ENCODE assay signal across 1 cellular context in the genomic region with DNA sequence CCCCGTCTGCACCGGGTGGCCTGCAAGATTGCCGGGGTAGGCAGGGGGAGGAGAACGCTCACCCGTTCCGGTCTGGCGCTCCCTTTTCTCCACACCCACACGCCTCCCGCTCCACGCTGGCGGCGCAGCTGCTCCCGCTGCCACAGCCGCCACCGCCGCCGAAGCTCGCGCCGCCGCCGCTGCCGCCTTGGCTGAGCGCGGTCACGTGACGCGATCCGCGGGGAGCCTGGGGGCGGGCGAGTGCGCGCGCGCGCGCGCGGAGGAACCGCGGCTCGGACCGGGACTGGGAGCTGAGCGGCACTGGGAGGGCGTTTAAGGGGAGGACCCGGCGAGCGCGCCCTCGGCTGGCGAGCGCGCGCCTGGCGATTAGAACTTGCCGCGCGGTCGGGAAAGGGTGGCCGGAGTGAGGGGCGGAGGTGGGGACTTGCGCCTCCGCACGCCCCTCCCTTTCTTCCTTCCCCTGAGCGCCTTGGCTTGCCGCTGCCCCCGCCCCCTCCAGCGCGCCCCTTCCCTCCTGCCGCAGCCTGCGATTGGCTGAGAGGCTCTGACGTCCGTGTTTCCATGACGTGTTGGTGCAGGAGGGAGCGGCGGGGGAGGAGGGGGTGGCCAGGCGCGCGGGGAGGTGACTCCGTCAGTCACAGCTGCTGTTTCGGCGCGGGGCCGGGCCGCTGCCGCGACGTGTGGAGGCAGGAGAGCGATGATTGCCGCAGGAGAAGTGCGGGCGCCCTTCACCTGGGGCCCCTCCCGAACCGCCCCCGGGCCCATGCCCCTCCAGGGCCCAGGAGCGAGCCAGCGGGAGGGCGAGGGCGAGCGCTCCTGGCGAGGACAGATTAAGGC.
TF ChIP-seq lines count a peak whose summit lies in the region.

No MANE protein-coding gene starts in this region.

TF ChIP-seq in GM12878, 131 proteins besides CTCF, POLR2A, EP300 and RAD21 (continued from another document and continues in another):
- TF ChIP-seq PBX3 (IDR thresholded peaks at IDR 0.05; ENCODE audit: insufficient replicate concordance, low read depth, low read length): peak; percentile 59
- no peak for TF ChIP-seq SRF (IDR thresholded peaks at IDR 0.05; ENCODE audit: low read depth in 2 of 2, low read length in 2 of 2)
- peak; percentile 86 for TF ChIP-seq NBN (IDR thresholded peaks at IDR 0.05)
- peak; percentile 90 for TF ChIP-seq PRDM15 (CRISPR knock-in tag; IDR thresholded peaks at IDR 0.05)
- TF ChIP-seq CEBPB (IDR thresholded peaks at IDR 0.05; ENCODE audit: borderline replicate concordance in 1 of 2, low read depth in 2 of 2, low read length in 2 of 2): no peak
- TF ChIP-seq SMARCA5 (IDR thresholded peaks at IDR 0.05): 0 out of 2 replicates have a peak, but pooled peaks have one; percentile 42
- TF ChIP-seq, protein P1, sequence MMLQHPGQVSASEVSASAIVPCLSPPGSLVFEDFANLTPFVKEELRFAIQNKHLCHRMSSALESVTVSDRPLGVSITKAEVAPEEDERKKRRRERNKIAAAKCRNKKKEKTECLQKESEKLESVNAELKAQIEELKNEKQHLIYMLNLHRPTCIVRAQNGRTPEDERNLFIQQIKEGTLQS (IDR thresholded peaks at IDR 0.05; ENCODE audit: borderline replicate concordance, extremely low read depth, low read depth, low read length): peak; percentile 81; the same call in 1 of the 2 replicates
- peak; percentile 16 for TF ChIP-seq BCL3 (IDR thresholded peaks at IDR 0.05; ENCODE audit: borderline replicate concordance, insufficient read depth, low read depth, low read length, poor library complexity, severe bottlenecking)
- peak; percentile 66; the same call in 1 of the 2 replicates for TF ChIP-seq SMAD5 (IDR thresholded peaks at IDR 0.05; ENCODE audit: low read depth)
- TF ChIP-seq TCF12 (IDR thresholded peaks at IDR 0.05; ENCODE audit: low read depth, low read length): peak; percentile 88
- no peak for TF ChIP-seq HDAC2 (IDR thresholded peaks at IDR 0.05)
- peak; percentile 61 for TF ChIP-seq BACH1 (IDR thresholded peaks at IDR 0.05; ENCODE audit: borderline replicate concordance)
- TF ChIP-seq, protein P2, sequence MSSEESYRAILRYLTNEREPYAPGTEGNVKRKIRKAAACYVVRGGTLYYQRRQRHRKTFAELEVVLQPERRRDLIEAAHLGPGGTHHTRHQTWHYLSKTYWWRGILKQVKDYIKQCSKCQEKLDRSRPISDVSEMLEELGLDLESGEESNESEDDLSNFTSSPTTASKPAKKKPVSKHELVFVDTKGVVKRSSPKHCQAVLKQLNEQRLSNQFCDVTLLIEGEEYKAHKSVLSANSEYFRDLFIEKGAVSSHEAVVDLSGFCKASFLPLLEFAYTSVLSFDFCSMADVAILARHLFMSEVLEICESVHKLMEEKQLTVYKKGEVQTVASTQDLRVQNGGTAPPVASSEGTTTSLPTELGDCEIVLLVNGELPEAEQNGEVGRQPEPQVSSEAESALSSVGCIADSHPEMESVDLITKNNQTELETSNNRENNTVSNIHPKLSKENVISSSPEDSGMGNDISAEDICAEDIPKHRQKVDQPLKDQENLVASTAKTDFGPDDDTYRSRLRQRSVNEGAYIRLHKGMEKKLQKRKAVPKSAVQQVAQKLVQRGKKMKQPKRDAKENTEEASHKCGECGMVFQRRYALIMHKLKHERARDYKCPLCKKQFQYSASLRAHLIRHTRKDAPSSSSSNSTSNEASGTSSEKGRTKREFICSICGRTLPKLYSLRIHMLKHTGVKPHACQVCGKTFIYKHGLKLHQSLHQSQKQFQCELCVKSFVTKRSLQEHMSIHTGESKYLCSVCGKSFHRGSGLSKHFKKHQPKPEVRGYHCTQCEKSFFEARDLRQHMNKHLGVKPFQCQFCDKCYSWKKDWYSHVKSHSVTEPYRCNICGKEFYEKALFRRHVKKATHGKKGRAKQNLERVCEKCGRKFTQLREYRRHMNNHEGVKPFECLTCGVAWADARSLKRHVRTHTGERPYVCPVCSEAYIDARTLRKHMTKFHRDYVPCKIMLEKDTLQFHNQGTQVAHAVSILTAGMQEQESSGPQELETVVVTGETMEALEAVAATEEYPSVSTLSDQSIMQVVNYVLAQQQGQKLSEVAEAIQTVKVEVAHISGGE (CRISPR knock-in tag; IDR thresholded peaks at IDR 0.05): peak; percentile 74
- TF ChIP-seq CBFB (IDR thresholded peaks at IDR 0.05; ENCODE audit: low read depth): no peak; the same call in 1 of the 2 replicates
- TF ChIP-seq NR2C2 (IDR thresholded peaks at IDR 0.05; ENCODE audit: borderline replicate concordance, control insufficient read depth, insufficient read length, low read depth): no peak
- peak; percentile 46 for TF ChIP-seq SMAD1 (IDR thresholded peaks at IDR 0.05; ENCODE audit: low read depth, partially characterized antibody)
- TF ChIP-seq RAD51 (IDR thresholded peaks at IDR 0.05): peak; percentile 59
- peak; percentile 67 for TF ChIP-seq MYC (IDR thresholded peaks at IDR 0.05; ENCODE audit: insufficient read depth, insufficient read length, insufficient replicate concordance, low read length, severe bottlenecking)
- peak; percentile 94 for TF ChIP-seq PAX5 (IDR thresholded peaks at IDR 0.05; ENCODE audit: borderline replicate concordance, low read depth, low read length)
- peak; percentile 54; the same call in 2 of the 3 replicates for TF ChIP-seq POU2F2 (IDR thresholded peaks at IDR 0.05; ENCODE audit: borderline replicate concordance, low read depth, low read length)
- peak; percentile 53 for TF ChIP-seq SP1 (IDR thresholded peaks at IDR 0.05; ENCODE audit: low read depth, low read length)
- TF ChIP-seq GATAD2B (conservative IDR thresholded peaks at IDR 0.05; ENCODE audit: low read depth): peak; percentile 98
- TF ChIP-seq, protein P3, sequence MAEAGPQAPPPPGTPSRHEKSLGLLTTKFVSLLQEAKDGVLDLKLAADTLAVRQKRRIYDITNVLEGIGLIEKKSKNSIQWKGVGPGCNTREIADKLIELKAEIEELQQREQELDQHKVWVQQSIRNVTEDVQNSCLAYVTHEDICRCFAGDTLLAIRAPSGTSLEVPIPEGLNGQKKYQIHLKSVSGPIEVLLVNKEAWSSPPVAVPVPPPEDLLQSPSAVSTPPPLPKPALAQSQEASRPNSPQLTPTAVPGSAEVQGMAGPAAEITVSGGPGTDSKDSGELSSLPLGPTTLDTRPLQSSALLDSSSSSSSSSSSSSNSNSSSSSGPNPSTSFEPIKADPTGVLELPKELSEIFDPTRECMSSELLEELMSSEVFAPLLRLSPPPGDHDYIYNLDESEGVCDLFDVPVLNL (IDR thresholded peaks at IDR 0.05; ENCODE audit: low read depth, low read length): peak; percentile 52; the same call in 1 of the 2 replicates
- TF ChIP-seq POLR2AphosphoS2 (IDR thresholded peaks at IDR 0.05; ENCODE audit: low read depth, low read length): peak; percentile 89; the same call in 1 of the 2 replicates
- no peak for TF ChIP-seq TCF7 (IDR thresholded peaks at IDR 0.05; ENCODE audit: borderline replicate concordance)
- TF ChIP-seq GABPA (IDR thresholded peaks at IDR 0.05; ENCODE audit: low read depth): no peak
- peak; percentile 37; the same call in 1 of the 2 replicates for TF ChIP-seq NRF1 (conservative IDR thresholded peaks at IDR 0.05; ENCODE audit: low read depth, low read length)
- TF ChIP-seq ZNF207 (IDR thresholded peaks at IDR 0.05; ENCODE audit: borderline replicate concordance): 0 out of 2 replicates have a peak, but pooled peaks have one; percentile 60
- peak; percentile 98 for TF ChIP-seq HDGF (IDR thresholded peaks at IDR 0.05)
- no peak for TF ChIP-seq JUND (IDR thresholded peaks at IDR 0.05; ENCODE audit: low read depth, low read length)
- peak; percentile 46; the same call in 1 of the 2 replicates for TF ChIP-seq ZNF24 (IDR thresholded peaks at IDR 0.05)
- peak; percentile 99 for TF ChIP-seq LARP7 (IDR thresholded peaks at IDR 0.05)
- TF ChIP-seq WRNIP1 (IDR thresholded peaks at IDR 0.05; ENCODE audit: borderline replicate concordance, low read depth, low read length): no peak
- TF ChIP-seq FOS (IDR thresholded peaks at IDR 0.05; ENCODE audit: borderline replicate concordance, extremely low read depth, insufficient read length): no peak
- no peak for TF ChIP-seq FOXM1 (IDR thresholded peaks at IDR 0.05; ENCODE audit: low read depth, low read length)
- TF ChIP-seq MTA2 (IDR thresholded peaks at IDR 0.05; ENCODE audit: low read depth): no peak
- peak; percentile 16 for TF ChIP-seq MXI1 (IDR thresholded peaks at IDR 0.05; ENCODE audit: low read depth, low read length)
- no peak; the same call in 1 of the 2 replicates for TF ChIP-seq STAT1 (conservative IDR thresholded peaks at IDR 0.05)
- peak; percentile 75 for TF ChIP-seq CHD2 (IDR thresholded peaks at IDR 0.05; ENCODE audit: borderline replicate concordance, low read depth, low read length)
- TF ChIP-seq HDAC6 (IDR thresholded peaks at IDR 0.05; ENCODE audit: unreplicated experiment): peak; percentile 78
- peak; percentile 88 for TF ChIP-seq TCF3 (IDR thresholded peaks at IDR 0.05; ENCODE audit: borderline replicate concordance, insufficient read depth, low read depth, low read length)
- peak; percentile 78; the same call in 1 of the 2 replicates for TF ChIP-seq RFX5 (IDR thresholded peaks at IDR 0.05; ENCODE audit: low read depth, low read length)
- TF ChIP-seq EZH2 (IDR thresholded peaks at IDR 0.05; ENCODE audit: borderline replicate concordance, control insufficient read depth, low read depth, low read length): no peak
- TF ChIP-seq, protein P4, sequence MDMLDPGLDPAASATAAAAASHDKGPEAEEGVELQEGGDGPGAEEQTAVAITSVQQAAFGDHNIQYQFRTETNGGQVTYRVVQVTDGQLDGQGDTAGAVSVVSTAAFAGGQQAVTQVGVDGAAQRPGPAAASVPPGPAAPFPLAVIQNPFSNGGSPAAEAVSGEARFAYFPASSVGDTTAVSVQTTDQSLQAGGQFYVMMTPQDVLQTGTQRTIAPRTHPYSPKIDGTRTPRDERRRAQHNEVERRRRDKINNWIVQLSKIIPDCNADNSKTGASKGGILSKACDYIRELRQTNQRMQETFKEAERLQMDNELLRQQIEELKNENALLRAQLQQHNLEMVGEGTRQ (IDR thresholded peaks at IDR 0.05; ENCODE audit: borderline replicate concordance, low read depth, low read length): peak; percentile 81
- no peak for TF ChIP-seq NFXL1 (IDR thresholded peaks at IDR 0.05; ENCODE audit: borderline replicate concordance)
- peak; percentile 76 for TF ChIP-seq RELA (IDR thresholded peaks at IDR 0.05; ENCODE audit: borderline replicate concordance, partially characterized antibody)
- TF ChIP-seq CREB1 (IDR thresholded peaks at IDR 0.05; ENCODE audit: low read depth): peak; percentile 98
- no peak for TF ChIP-seq KLF5 (IDR thresholded peaks at IDR 0.05; ENCODE audit: partially characterized antibody)
- TF ChIP-seq CREM (IDR thresholded peaks at IDR 0.05; ENCODE audit: low read depth): peak; percentile 97; the same call in 1 of the 2 replicates
- no peak for TF ChIP-seq YY1 (IDR thresholded peaks at IDR 0.05; ENCODE audit: low read depth, low read length)
- peak; percentile 22; the same call in 1 of the 2 replicates for TF ChIP-seq DPF2 (IDR thresholded peaks at IDR 0.05)
- TF ChIP-seq CBX5 (IDR thresholded peaks at IDR 0.05; ENCODE audit: low read depth): peak; percentile 88
- 0 out of 2 replicates have a peak, but pooled peaks have one; percentile 65 for TF ChIP-seq ZNF217 (IDR thresholded peaks at IDR 0.05)
- peak; percentile 19; the same call in 1 of the 2 replicates for TF ChIP-seq HCFC1 (IDR thresholded peaks at IDR 0.05; ENCODE audit: low read length)
- TF ChIP-seq ZNF274 (IDR thresholded peaks at IDR 0.05; ENCODE audit: insufficient read depth, insufficient read length): no peak
- peak; percentile 90 for TF ChIP-seq POLR2AphosphoS5 (IDR thresholded peaks at IDR 0.05; ENCODE audit: low read length)
- TF ChIP-seq BRCA1 (IDR thresholded peaks at IDR 0.05; ENCODE audit: low read depth, low read length): no peak
- peak; percentile 43; the same call in 1 of the 2 replicates for TF ChIP-seq MAX (IDR thresholded peaks at IDR 0.05; ENCODE audit: low read depth, low read length)
